In genomic region chr12:45216983-45217485, GRCh38 we compare ENCODE assay signal across 1 cellular context.
TF ChIP-seq lines count a peak whose summit lies in the region.

No MANE protein-coding gene starts in this region.

TF ChIP-seq in GM23338, 12 proteins besides CTCF, POLR2A, EP300 and RAD21 (continued from another document):
- TF ChIP-seq REST (IDR thresholded peaks at IDR 0.05; ENCODE audit: unreplicated experiment) (no peak), EZH2 (IDR thresholded peaks at IDR 0.05; ENCODE audit: low read depth, unreplicated experiment) (no peak), CREB1 (CRISPR knock-in tag; IDR thresholded peaks at IDR 0.05; ENCODE audit: low read depth) (no peak), JUNB (IDR thresholded peaks at IDR 0.05; ENCODE audit: unreplicated experiment) (no peak), STAT1 (IDR thresholded peaks at IDR 0.05; ENCODE audit: unreplicated experiment) (no peak), POLR2AphosphoS5 (IDR thresholded peaks at IDR 0.05; ENCODE audit: low read depth) (no peak), ETS1 (IDR thresholded peaks at IDR 0.05) (no peak), EZH2phosphoT487 (IDR thresholded peaks at IDR 0.05; ENCODE audit: unreplicated experiment) (no peak)
TF ChIP-seq in GM23338: peak in this region for 0.
